ENCODE assay signal across 10 cellular contexts in genomic region chr16:81740163-81740562, GRCh38. TPM values are rescaled to one million over a fixed set of nuclear protein-coding genes. Genes with fewer than 3 reads are reported as not detected.
DNase-seq lines count a peak whose midpoint lies in the region; ATAC-seq and TF ChIP-seq lines count a peak whose summit lies in the region.
"Had no signal": no experiment of that assay in that cellular context is flagged by ENCODE, and none has a peak within 500 bp of the region (broad histone marks: within the 10 kb centered on the region; RNA-seq: fewer than 3 reads in every experiment).

No MANE protein-coding gene starts in this region.

- H3K36me3 Mint-ChIP-seq in immature natural killer cell, result no peaks in the 10 kb centered on the region
- H3K36me3 Mint-ChIP-seq: activated naive CD4-positive, alpha-beta T cell treated with anti-CD3 and anti-CD28 coated beads, Interleukin-2, amount 50 U/mL, for 72 hours had no signal

- H2BK5ac ChIP-seq in mesendoderm (ENCODE audit: low read length), result no peak overlapping the region

- H3K4me2 ChIP-seq in mesendoderm (ENCODE audit: low read length), result no peak overlapping the region

- peak; percentile 73 for ATAC-seq in GM21723 (IDR thresholded peaks at IDR 0.05; ENCODE audit: unreplicated experiment)
- peak; percentile 67 for ATAC-seq in HG03521 (IDR thresholded peaks at IDR 0.05; ENCODE audit: unreplicated experiment)
- no peak for ATAC-seq in heart left ventricle
- ATAC-seq: activated naive CD4-positive, alpha-beta T cell treated with anti-CD3 and anti-CD28 coated beads, Interleukin-2, amount 50 U/mL, for 72 hours had no signal

- H3K4me1 Mint-ChIP-seq in immature natural killer cell, result peaks cover 16 to 20% of the 10 kb centered on the region in 2 donors

- no peak overlapping the region for H3K27ac Mint-ChIP-seq in immature natural killer cell
- H3K27ac Mint-ChIP-seq: activated naive CD4-positive, alpha-beta T cell treated with anti-CD3 and anti-CD28 coated beads, Interleukin-2, amount 50 U/mL, for 72 hours had no signal

- H3K4me3 ChIP-seq in mesendoderm (ENCODE audit: low read length), result no peak overlapping the region
- H3K4me3 ChIP-seq in heart left ventricle, result no peak overlapping the region

- H3K4ac ChIP-seq in mesendoderm (ENCODE audit: low read depth, low read length), result no peak overlapping the region

- H2AK5ac ChIP-seq in mesendoderm (ENCODE audit: low read length), result no peak overlapping the region

- no peak overlapping the region for H3K4me3 Mint-ChIP-seq in immature natural killer cell

- peaks cover 0 to 12% (median 0%) of the 10 kb centered on the region in 3 donors for H3K27me3 Mint-ChIP-seq in immature natural killer cell (ENCODE audit: low read depth in 3 of 3)

- no peaks in the 10 kb centered on the region for H3K9me3 Mint-ChIP-seq in immature natural killer cell
- H3K9me3 Mint-ChIP-seq: activated naive CD4-positive, alpha-beta T cell treated with anti-CD3 and anti-CD28 coated beads, Interleukin-2, amount 50 U/mL, for 72 hours had no signal

- no peaks in the 10 kb centered on the region for H3K36me3 ChIP-seq in mesendoderm (ENCODE audit: control insufficient read depth, insufficient read depth, low read length)
- H3K36me3 ChIP-seq in heart left ventricle, result no peaks in the 10 kb centered on the region

- peak; percentile 45 for TF ChIP-seq POLR2A in GM18526 (IDR thresholded peaks at IDR 0.05; ENCODE audit: extremely low read depth, insufficient read length)
- TF ChIP-seq POLR2A in heart left ventricle (IDR thresholded peaks at IDR 0.05), result no peak

- H3K9me3 ChIP-seq in heart left ventricle, result no peaks in the 10 kb centered on the region

- H3K18ac ChIP-seq in mesendoderm (ENCODE audit: low read length), result no peak overlapping the region

- no peaks in the 10 kb centered on the region for H3K27me3 ChIP-seq in mesendoderm (ENCODE audit: insufficient read depth, low read length, poor library complexity)
- peaks cover 0 to 7% (median 0%) of the 10 kb centered on the region in 9 donors for H3K27me3 ChIP-seq in heart left ventricle

- no peaks in the 10 kb centered on the region for H3K79me1 ChIP-seq in mesendoderm (ENCODE audit: low read length)

- intact Hi-C loops in heart left ventricle (cut with DNase I), result no loop called here

- H3K4me1 ChIP-seq in mesendoderm (ENCODE audit: control insufficient read depth, low read depth, low read length), result no peaks in the 10 kb centered on the region
- H3K4me1 ChIP-seq in heart left ventricle, result peaks cover 0 to 14% (median 4%) of the 10 kb centered on the region in 12 donors

- no peak overlapping the region for H3K56ac ChIP-seq in mesendoderm (ENCODE audit: low read length)

- no peak overlapping the region for H3K27ac ChIP-seq in mesendoderm (ENCODE audit: low read depth, low read length)
- no peak overlapping the region for H3K27ac ChIP-seq in heart left ventricle

- H2BK15ac ChIP-seq in mesendoderm (replicated peaks; ENCODE audit: low read depth), result no peak overlapping the region

- no peak overlapping the region for H4K8ac ChIP-seq in mesendoderm (ENCODE audit: low read depth, low read length)

- peak; percentile 75 for DNase-seq in mesendoderm
- no peak for DNase-seq in T-helper 1 cell
- no peak for DNase-seq in COR-L47 (lab: John Stamatoyannopoulos, UW)
- no peak for DNase-seq in immature natural killer cell
- DNase-seq in heart left ventricle, result no peak
- DNase-seq: NCI-H187 had no signal

- no peak overlapping the region for H3K23ac ChIP-seq in mesendoderm (ENCODE audit: low read length)

- H4K5ac ChIP-seq in mesendoderm (ENCODE audit: low read length), result no peak overlapping the region

- H3K79me2 ChIP-seq in mesendoderm (ENCODE audit: control insufficient read depth, insufficient read depth, low read length), result no peaks in the 10 kb centered on the region

- no peak for TF ChIP-seq CTCF in heart left ventricle (IDR thresholded peaks at IDR 0.05)

- no peak overlapping the region for H2BK120ac ChIP-seq in mesendoderm (ENCODE audit: low read depth, low read length)

- no peak overlapping the region for H3K9ac ChIP-seq in mesendoderm (ENCODE audit: low read length)

- no CpG with 5 or more reads among the region's 8 CpGs for WGBS in mesendoderm (ENCODE audit: extremely low coverage, insufficient coverage, low lambda C conversion rate)
- 77 to 83% (median 79%) methylated on average over 8 of the region's 8 CpGs for WGBS in heart left ventricle, 4 donors

RNA-seq across cellular contexts. Expression of gene PLCG2, which starts 38.9 kb away (rescaled TPM):
- polyA plus RNA-seq in mesendoderm (2013, experiment 1 of 2), result 1.6 TPM
- 1.3 TPM for polyA plus RNA-seq in mesendoderm (2013, experiment 2 of 2)
- polyA plus RNA-seq in immature natural killer cell, result 10 to 100 TPM; 24.4 to 91.6 (median 46.4) TPM
- 10 to 100 TPM in 2 of 9 donors, 1 to 10 TPM in 7; 3.7 to 35.4 (median 6.0) TPM for total RNA-seq in heart left ventricle
- polyA plus RNA-seq in heart left ventricle, result 1 to 10 TPM; 2.0 to 2.5 TPM

Comparison
In these comparisons a context has a peak if more than half of its experiments do, and no peak if none do; other contexts are left out.
1. ATAC-seq: peak in GM21723 (single experiment) and HG03521 (single experiment); none in heart left ventricle (0 of 4).
2. RNA of gene PLCG2, which starts 38.9 kb away (polyA plus RNA-seq): 24.4 to 91.6 TPM in immature natural killer cell; 2.0 to 2.5 TPM in heart left ventricle; every median in the first group is over 4 times any median in the second.